ENCODE assay signal across 8 cellular contexts in the genomic region with DNA sequence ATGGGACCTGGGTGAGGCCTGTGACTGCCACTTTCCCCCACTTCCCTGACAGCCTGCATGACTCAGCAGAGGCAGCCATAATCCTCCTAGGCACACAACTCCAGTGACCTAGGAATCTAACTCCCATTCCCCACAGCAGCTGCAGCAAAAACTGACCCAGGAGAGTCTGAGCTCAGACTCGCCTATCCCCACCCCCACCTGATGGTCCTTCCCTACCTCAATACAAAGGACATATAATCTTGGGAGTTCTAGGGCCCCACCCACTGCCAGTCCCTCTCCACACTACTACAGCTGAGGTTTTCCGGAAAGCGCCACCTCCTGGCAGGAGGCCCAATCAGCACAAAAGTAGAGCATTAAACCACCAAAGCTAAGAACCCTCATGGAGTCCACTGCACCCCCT. TPM values are rescaled to one million over a fixed set of nuclear protein-coding genes. Genes with fewer than 3 reads are reported as not detected.
A peak's percentile ranks its signal among the peaks of the same experiment; 100 is the strongest.
DNase-seq lines count a peak whose midpoint lies in the region; FAIRE-seq and TF ChIP-seq lines count a peak whose summit lies in the region.
"Not testable (repeated sequence)": the region's sequence is repeated elsewhere in the genome, so short reads cannot be mapped to it uniquely, and the experiment has no call there.

No MANE protein-coding gene starts in this region.

- not testable (repeated sequence) for H3K27me3 Mint-ChIP-seq in MCF 10A (ENCODE audit: insufficient read depth, unreplicated experiment); progenitor cell of endocrine pancreas

- 0 out of 2 replicates have a peak, but pooled peaks have one; percentile 1 for TF ChIP-seq CTCF in AG10803 (conservative IDR thresholded peaks at IDR 0.05; ENCODE audit: low read length)
- TF ChIP-seq CTCF in GM12875 (IDR thresholded peaks at IDR 0.05; ENCODE audit: borderline replicate concordance, insufficient read depth, low read depth, low read length) = peak; percentile 31; the same call in 1 of the 2 replicates
- peak; percentile 27; the same call in 1 of the 2 replicates for TF ChIP-seq CTCF in LNCAP (IDR thresholded peaks at IDR 0.05)
- not testable (repeated sequence) for TF ChIP-seq CTCF in MCF 10A (IDR thresholded peaks at IDR 0.05; ENCODE audit: unreplicated experiment)
- peak; percentile 19 for TF ChIP-seq CTCF in progenitor cell of endocrine pancreas (IDR thresholded peaks at IDR 0.05; ENCODE audit: unreplicated experiment)

- not testable (repeated sequence) for H3K9me3 Mint-ChIP-seq in MCF 10A (ENCODE audit: unreplicated experiment); progenitor cell of endocrine pancreas (ENCODE audit: low read depth)

- H3K4me1 Mint-ChIP-seq in MCF 10A (ENCODE audit: insufficient read depth, unreplicated experiment); progenitor cell of endocrine pancreas (ENCODE audit: low read depth): not testable (repeated sequence)

- CTCF ChIA-PET in MCF 10A (lab: Yijun Ruan, JAX) = interaction anchor here (0.7 to 1.4 kb wide), 3 partner anchors 12 to 151 kb away, joined by 3 read pairs; no protein-coding TSS in a partner anchor

- not testable (repeated sequence) for H3K27ac Mint-ChIP-seq in MCF 10A (ENCODE audit: low read depth, unreplicated experiment); progenitor cell of endocrine pancreas

- FAIRE-seq in RCC 7860 (lab: Jason Lieb, UNC) = not testable (repeated sequence)

- not testable (repeated sequence) for BruUV-seq in MCF 10A (replicated peaks; lab: Mats Ljungman, UMichigan)

- intact Hi-C loops in MCF 10A (cut with micrococcal nuclease) = not testable (repeated sequence)

- H3K36me3 Mint-ChIP-seq in MCF 10A (ENCODE audit: insufficient read depth, unreplicated experiment) (peaks cover 59% of the 10 kb centered on the region), progenitor cell of endocrine pancreas (ENCODE audit: insufficient read depth) (peaks cover 47% of the 10 kb centered on the region)

- H3K4me3 ChIP-seq in AG10803 (ENCODE audit: low read length); GM12875 (ENCODE audit: low read depth, low read length): not testable (repeated sequence)

- POLR2A ChIA-PET in MCF 10A (lab: Yijun Ruan, JAX) = interaction anchor here (0.6 kb wide), 1 partner anchor 17 kb away, joined by 3 read pairs; no protein-coding TSS in a partner anchor

- H3K4me3 Mint-ChIP-seq in MCF 10A (ENCODE audit: unreplicated experiment); progenitor cell of endocrine pancreas (ENCODE audit: low read depth): not testable (repeated sequence)

- DNase-seq in AG10803 (ENCODE audit: low read depth); progenitor cell of endocrine pancreas (ENCODE audit: low spot score, unreplicated experiment): not testable (repeated sequence)
- DNase-seq in RCC 7860 (ENCODE audit: low spot score) (peak; percentile 20), MCF 10A (ENCODE audit: unreplicated experiment) (peak; percentile 19), iPS DF 4.7 (ENCODE audit: extremely low read depth, low spot score) (peak; percentile 25)
- peak; percentile 21 to 43 for DNase-seq in activated CD4-positive, alpha-beta T cell treated with anti-CD3 and anti-CD28 coated beads, Interleukin-2, amount 50 U/mL, for 48 hours

RNA-seq across cellular contexts. Expression of a gene that starts 26.6 kb away (rescaled TPM):
- total RNA-seq in MCF 10A (2022) = 17.5 and 18.7 TPM in 2 replicates
- 25.2 and 25.5 TPM in 2 replicates for total RNA-seq in progenitor cell of endocrine pancreas
